ENCODE assay signal across 17 cellular contexts in the genomic region with DNA sequence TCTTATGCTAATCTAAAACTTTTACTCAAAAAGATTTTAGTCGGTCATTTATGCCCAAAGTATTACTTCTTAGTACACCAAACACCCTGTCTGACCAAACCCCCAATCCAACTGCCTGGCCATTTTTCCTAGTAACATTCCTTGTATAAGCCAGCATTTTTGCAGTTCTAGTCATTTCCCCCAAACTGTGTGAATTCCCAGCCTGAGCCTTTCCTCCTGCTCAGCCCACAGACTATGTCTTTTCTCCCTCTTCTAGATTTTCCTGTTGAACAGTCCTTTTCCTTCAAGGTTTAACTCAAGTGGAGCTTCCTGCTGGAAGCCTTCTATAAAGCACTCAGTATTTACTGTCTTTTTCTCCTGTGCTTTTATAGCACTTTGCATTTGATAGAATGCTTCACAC.
A peak's percentile ranks its signal among the peaks of the same experiment; 100 is the strongest.
DNase-seq lines count a peak whose midpoint lies in the region; ATAC-seq and TF ChIP-seq lines count a peak whose summit lies in the region.
"Had no signal": no experiment of that assay in that cellular context is flagged by ENCODE, and none has a peak within 500 bp of the region (broad histone marks: within the 10 kb centered on the region; RNA-seq: fewer than 3 reads in every experiment).

No MANE protein-coding gene starts in this region.

- no peaks in the 10 kb centered on the region for H3K36me3 ChIP-seq in HUES48 (ENCODE audit: control insufficient read depth, insufficient read depth, low read length)

- peaks cover 17% of the 10 kb centered on the region for H3K4me1 ChIP-seq in HUES48 (ENCODE audit: control insufficient read depth, insufficient read depth, low read length)
- H3K4me1 ChIP-seq: parathyroid adenoma had no signal

- H3K27me3 ChIP-seq in AG04450 (ENCODE audit: control insufficient read depth, insufficient read depth, low read length) (no peaks in the 10 kb centered on the region), HUES48 (ENCODE audit: control insufficient read depth, insufficient read depth, low read length) (no peaks in the 10 kb centered on the region)

- ATAC-seq in HG03175 (IDR thresholded peaks at IDR 0.05; ENCODE audit: unreplicated experiment) = no peak
- ATAC-seq in HG03159 (IDR thresholded peaks at IDR 0.05; ENCODE audit: unreplicated experiment) = no peak
- ATAC-seq: activated naive CD4-positive, alpha-beta T cell treated with anti-CD3 and anti-CD28 coated beads, Interleukin-2, amount 50 U/mL, for 72 hours; esophagus mucosa had no signal

- H3K4me3 Mint-ChIP-seq in activated T-helper 1 cell treated with anti-CD3 and anti-CD28 coated beads, Interleukin-12 subunit alpha, Interleukin-12 subunit beta, Interleukin-2, Interleukin-4 antibody, amounts not matched to agents 30 ng/mL and 10 ng/mL and 1 ng/mL, durations not matched to agents 14 hours and 24 hours and 36 hours = no peak overlapping the region

- CTCF ChIA-PET in AG04450 (lab: Charles Lee) = interaction anchor here (0.6 kb wide), 1 partner anchor 12 kb away, joined by 3 read pairs; no protein-coding TSS in a partner anchor

- H3K9me3 ChIP-seq in AG04450 (ENCODE audit: control insufficient read depth, insufficient read depth, low read length) = no peaks in the 10 kb centered on the region; the same call in 1 of the 2 replicates
- no peaks in the 10 kb centered on the region for H3K9me3 ChIP-seq in HUES48 (ENCODE audit: control insufficient read depth, insufficient read depth, low read length)

- POLR2A ChIA-PET in AG04450 (lab: Yijun Ruan, JAX) = interaction anchor here (1.2 kb wide), 1 partner anchor 14 kb away, joined by 3 read pairs; no protein-coding TSS in a partner anchor

- H3K9me3 Mint-ChIP-seq in activated T-helper 1 cell treated with anti-CD3 and anti-CD28 coated beads, Interleukin-12 subunit alpha, Interleukin-12 subunit beta, Interleukin-2, Interleukin-4 antibody, amounts not matched to agents 30 ng/mL and 10 ng/mL and 1 ng/mL, durations not matched to agents 14 hours and 24 hours and 36 hours = peaks cover 2% of the 10 kb centered on the region

- peak; percentile 42 for DNase-seq in AG04450 (ENCODE audit: low read depth, low spot score)
- peak; percentile 64 to 74 for DNase-seq in cardiac fibroblast (ENCODE audit: low read depth in 2 of 2)
- DNase-seq in lung microvascular endothelial cell (ENCODE audit: low read depth in 2 of 2) = peak; percentile 24 to 81
- no peak for DNase-seq in activated T-helper 1 cell treated with anti-CD3 and anti-CD28 coated beads, Interleukin-12 subunit alpha, Interleukin-12 subunit beta, Interleukin-2, Interleukin-4 antibody, amounts not matched to agents 30 ng/mL and 10 ng/mL and 1 ng/mL, durations not matched to agents 14 hours and 24 hours and 36 hours (ENCODE audit: low spot score)
- DNase-seq in D341Med (ENCODE audit: low spot score) = no peak
- DNase-seq: activated CD4-positive, CD25-positive, alpha-beta regulatory T cell; activated CD8-positive, alpha-beta memory T cell treated with anti-CD3 and anti-CD28 coated beads, Interleukin-2, amount 50 U/mL, for 4 hours; midbrain; NCI-H1105 treated with DMSO at 0.1 percent for 48 hours; substantia nigra; SW 1271 had no signal

- H3K4me3 ChIP-seq in AG04450 (ENCODE audit: low read depth, low read length) (no peak overlapping the region), HUES48 (ENCODE audit: low read depth, low read length) (no peak overlapping the region), cardiac fibroblast (replicated peaks in 1 of 2; ENCODE audit: low read depth in 2 of 2, low read length in 2 of 2) (no peak overlapping the region)

- H3K27ac ChIP-seq in AG04450 (ENCODE audit: low read depth, low read length) (no peak overlapping the region), HUES48 (ENCODE audit: low read depth, low read length) (peak overlapping the region; percentile 5)
- H3K27ac ChIP-seq: parathyroid adenoma had no signal

- H3K27ac Mint-ChIP-seq in activated T-helper 1 cell treated with anti-CD3 and anti-CD28 coated beads, Interleukin-12 subunit alpha, Interleukin-12 subunit beta, Interleukin-2, Interleukin-4 antibody, amounts not matched to agents 30 ng/mL and 10 ng/mL and 1 ng/mL, durations not matched to agents 14 hours and 24 hours and 36 hours = no peak overlapping the region
- H3K27ac Mint-ChIP-seq: activated naive CD4-positive, alpha-beta T cell treated with anti-CD3 and anti-CD28 coated beads, Interleukin-2, amount 50 U/mL, for 72 hours had no signal

- H3K36me3 Mint-ChIP-seq in activated T-helper 1 cell treated with anti-CD3 and anti-CD28 coated beads, Interleukin-12 subunit alpha, Interleukin-12 subunit beta, Interleukin-2, Interleukin-4 antibody, amounts not matched to agents 30 ng/mL and 10 ng/mL and 1 ng/mL, durations not matched to agents 14 hours and 24 hours and 36 hours (ENCODE audit: low read depth) = no peaks in the 10 kb centered on the region
- H3K36me3 Mint-ChIP-seq: activated naive CD4-positive, alpha-beta T cell treated with anti-CD3 and anti-CD28 coated beads, Interleukin-2, amount 50 U/mL, for 72 hours had no signal

- intact Hi-C loops in activated T-helper 1 cell treated with anti-CD3 and anti-CD28 coated beads, Interleukin-12 subunit alpha, Interleukin-12 subunit beta, Interleukin-2, Interleukin-4 antibody, amounts not matched to agents 30 ng/mL and 10 ng/mL and 1 ng/mL, durations not matched to agents 14 hours and 24 hours and 36 hours (cut with micrococcal nuclease) = no loop called here

- H3K9ac ChIP-seq in HUES48 (ENCODE audit: low read depth, low read length) = no peak overlapping the region
- H3K9ac ChIP-seq: parathyroid adenoma had no signal

- no peak for TF ChIP-seq CTCF in AG04450 (IDR thresholded peaks at IDR 0.05; ENCODE audit: low read depth, low read length)
- TF ChIP-seq CTCF in cardiac fibroblast (IDR thresholded peaks at IDR 0.05; ENCODE audit: low read depth, low read length) = no peak

- H3K27me3 Mint-ChIP-seq in activated T-helper 1 cell treated with anti-CD3 and anti-CD28 coated beads, Interleukin-12 subunit alpha, Interleukin-12 subunit beta, Interleukin-2, Interleukin-4 antibody, amounts not matched to agents 30 ng/mL and 10 ng/mL and 1 ng/mL, durations not matched to agents 14 hours and 24 hours and 36 hours (ENCODE audit: insufficient read depth) = no peaks in the 10 kb centered on the region

- no peaks in the 10 kb centered on the region for H3K4me1 Mint-ChIP-seq in activated T-helper 1 cell treated with anti-CD3 and anti-CD28 coated beads, Interleukin-12 subunit alpha, Interleukin-12 subunit beta, Interleukin-2, Interleukin-4 antibody, amounts not matched to agents 30 ng/mL and 10 ng/mL and 1 ng/mL, durations not matched to agents 14 hours and 24 hours and 36 hours (ENCODE audit: low read depth)

Comparison
In these comparisons a context has a peak if more than half of its experiments do, and no peak if none do; other contexts are left out.
1. DNase-seq: peak in AG04450 (single experiment), cardiac fibroblast (2 of 2) and lung microvascular endothelial cell (2 of 2); none in activated T-helper 1 cell treated with anti-CD3 and anti-CD28 coated beads, Interleukin-12 subunit alpha, Interleukin-12 subunit beta, Interleukin-2, Interleukin-4 antibody, amounts not matched to agents 30 ng/mL and 10 ng/mL and 1 ng/mL, durations not matched to agents 14 hours and 24 hours and 36 hours (single experiment) and D341Med (single experiment).